1 cellular context compared by ENCODE assay signal in genomic region chr1:27830621-27831424, GRCh38.
TF ChIP-seq lines count a peak whose summit lies in the region.

Gene PPP1R8 (plus strand): TSS chr1:27830782. CDS start chr1:27830836, 54 bp downstream.

TF ChIP-seq in K562, 482 proteins besides CTCF, POLR2A, EP300 and RAD21 (continued from another document and continues in another):
- TF ChIP-seq ZNF407 (IDR thresholded peaks at IDR 0.05; ENCODE audit: low read depth) (no peak), VEZF1 (CRISPR knock-in tag; IDR thresholded peaks at IDR 0.05) (peak; percentile 94), FOXP4 (CRISPR knock-in tag; IDR thresholded peaks at IDR 0.05; ENCODE audit: borderline replicate concordance) (no peak), ZNF589 (CRISPR knock-in tag; IDR thresholded peaks at IDR 0.05; ENCODE audit: low read depth) (no peak), NCOA6 (IDR thresholded peaks at IDR 0.05) (no peak; the same call in none of the 2 replicates), ZNF41 (CRISPR knock-in tag; conservative IDR thresholded peaks at IDR 0.05) (no peak), ARID2 (IDR thresholded peaks at IDR 0.05) (no peak), TCF3 (CRISPR knock-in tag; IDR thresholded peaks at IDR 0.05) (no peak), BACH1 (tag; IDR thresholded peaks at IDR 0.05) (no peak), DLX4 (CRISPR knock-in tag; IDR thresholded peaks at IDR 0.05) (no peak), ZNF121 (CRISPR knock-in tag; conservative IDR thresholded peaks at IDR 0.05) (no peak), ZNF280B (CRISPR knock-in tag; IDR thresholded peaks at IDR 0.05) (no peak), FUS (optimal IDR thresholded peaks at IDR 0.05; ENCODE audit: low read depth, low read length) (no peak), ZNF609 (CRISPR knock-in tag; IDR thresholded peaks at IDR 0.05; ENCODE audit: borderline replicate concordance) (peak; percentile 93; the same call in 1 of the 2 replicates), IRF2 (CRISPR knock-in tag; IDR thresholded peaks at IDR 0.05) (no peak), MCM7 (IDR thresholded peaks at IDR 0.05) (no peak), CREB3L1 (IDR thresholded peaks at IDR 0.05; ENCODE audit: borderline replicate concordance, low read depth) (peak; percentile 67), THAP7 (CRISPR knock-in tag; IDR thresholded peaks at IDR 0.05) (no peak), PTRF (tag; IDR thresholded peaks at IDR 0.05) (no peak), THAP12 (CRISPR knock-in tag; IDR thresholded peaks at IDR 0.05) (peak; percentile 86), ZKSCAN1 (IDR thresholded peaks at IDR 0.05; ENCODE audit: low read depth, low read length) (peak; percentile 29; the same call in 1 of the 2 replicates), HNRNPUL1 (IDR thresholded peaks at IDR 0.05; ENCODE audit: low read length) (no peak), SMAD3 (CRISPR knock-in tag; conservative IDR thresholded peaks at IDR 0.05) (no peak), ZNF133 (CRISPR knock-in tag; IDR thresholded peaks at IDR 0.05) (no peak), HES1 (IDR thresholded peaks at IDR 0.05; ENCODE audit: low read depth) (no peak), BCL6 (CRISPR knock-in tag; IDR thresholded peaks at IDR 0.05) (no peak), JUN (IDR thresholded peaks at IDR 0.05; ENCODE audit: borderline replicate concordance, low read depth, low read length) (no peak), JUN (CRISPR knock-in tag; IDR thresholded peaks at IDR 0.05; ENCODE audit: borderline replicate concordance) (no peak), ZNF253 (CRISPR knock-in tag; conservative IDR thresholded peaks at IDR 0.05) (no peak), MLX (CRISPR knock-in tag; conservative IDR thresholded peaks at IDR 0.05) (peak; percentile 5 to 48; a peak in 1 of 4 replicates)
